In genomic region chr2:142536964-142537363, GRCh38 we compare ENCODE assay signal across 26 cellular contexts.
"Had no signal": no experiment of that assay in that cellular context is flagged by ENCODE, and none has a peak within 500 bp of the region (broad histone marks: within the 10 kb centered on the region; RNA-seq: fewer than 3 reads in every experiment).

No MANE protein-coding gene starts in this region.

- ATAC-seq: natural killer cell; psoas muscle; sciatic nerve; stimulated activated effector memory CD8-positive, alpha-beta T cell treated with anti-CD3 and anti-CD28 coated beads, Interleukin-12 subunit alpha, Interleukin-12 subunit beta, amount 100 ng/mL, for 72 hours had no signal

- H3K27ac Mint-ChIP-seq: mesothelial cell of epicardium; natural killer cell; nephron progenitor cell; neural progenitor cell; stimulated activated effector memory CD8-positive, alpha-beta T cell treated with anti-CD3 and anti-CD28 coated beads, Interleukin-12 subunit alpha, Interleukin-12 subunit beta, amount 100 ng/mL, for 72 hours; stimulated activated naive CD8-positive, alpha-beta T cell treated with anti-CD3 and anti-CD28 coated beads, Interleukin-15, Interleukin-2, amounts not matched to agents 100 ng/mL and 50 ng/mL, for 24 hours had no signal

- H3K4me3 ChIP-seq: hepatocyte, left ventricle myocardium inferior, lung, neural progenitor cell, psoas muscle, right atrium auricular region, spleen, tibial nerve, upper lobe of left lung, vagina had no signal

- H3K27me3 Mint-ChIP-seq: naive B cell; stimulated activated naive CD8-positive, alpha-beta T cell treated with anti-CD3 and anti-CD28 coated beads, Interleukin-15, Interleukin-2, amounts not matched to agents 100 ng/mL and 50 ng/mL, for 24 hours had no signal

- H3K36me3 ChIP-seq: left ventricle myocardium inferior, neural progenitor cell, neutrophil, right atrium auricular region, spleen, tibial nerve, upper lobe of left lung, vagina had no signal

- H3K27ac ChIP-seq: hepatocyte, left ventricle myocardium inferior, neural progenitor cell, neutrophil, parathyroid adenoma, psoas muscle, right atrium auricular region, spleen, tibial nerve, upper lobe of left lung, vagina had no signal

- H3K36me3 Mint-ChIP-seq: mesothelial cell of epicardium; naive B cell; natural killer cell; neural progenitor cell; stimulated activated effector memory CD8-positive, alpha-beta T cell treated with anti-CD3 and anti-CD28 coated beads, Interleukin-12 subunit alpha, Interleukin-12 subunit beta, amount 100 ng/mL, for 72 hours had no signal

- H3K4me1 ChIP-seq: left ventricle myocardium inferior, neural progenitor cell, parathyroid adenoma, psoas muscle, right atrium auricular region, spleen, tibial nerve, upper lobe of left lung, vagina had no signal

- H3K4me3 Mint-ChIP-seq: mesothelial cell of epicardium; naive B cell; natural killer cell; nephron progenitor cell; neural progenitor cell; stimulated activated effector memory CD8-positive, alpha-beta T cell treated with anti-CD3 and anti-CD28 coated beads, Interleukin-12 subunit alpha, Interleukin-12 subunit beta, amount 100 ng/mL, for 72 hours; stimulated activated naive CD8-positive, alpha-beta T cell treated with anti-CD3 and anti-CD28 coated beads, Interleukin-15, Interleukin-2, amounts not matched to agents 100 ng/mL and 50 ng/mL, for 24 hours had no signal

- H3K9ac ChIP-seq: neural progenitor cell, parathyroid adenoma had no signal

- H3K9me3 ChIP-seq: left ventricle myocardium inferior, neutrophil, psoas muscle, right atrium auricular region, spleen, tibial nerve, upper lobe of left lung, vagina had no signal

- H2AFZ ChIP-seq: hepatocyte, neural progenitor cell, parathyroid adenoma had no signal

- H3K27me3 ChIP-seq: hepatocyte, neural progenitor cell, neutrophil, right atrium auricular region, spleen, tibial nerve, upper lobe of left lung, vagina had no signal

- DNase-seq: islet precursor cell; left ventricle myocardium inferior; mesendoderm; naive B cell; natural killer cell; nephron progenitor cell; occipital lobe; psoas muscle; small intestine; spleen; stimulated activated CD4-positive, alpha-beta T cell treated with anti-CD3 and anti-CD28 coated beads, Interleukin-4, amount 100 ng/mL, for 24 hours; stimulated activated naive CD4-positive, alpha-beta T cell; substantia nigra; upper lobe of left lung had no signal

- H3K4me2 ChIP-seq: hepatocyte, neural progenitor cell had no signal

- H3K9me3 Mint-ChIP-seq: mesothelial cell of epicardium; naive B cell; nephron progenitor cell; neural progenitor cell; stimulated activated effector memory CD8-positive, alpha-beta T cell treated with anti-CD3 and anti-CD28 coated beads, Interleukin-12 subunit alpha, Interleukin-12 subunit beta, amount 100 ng/mL, for 72 hours had no signal

- H3K79me2 ChIP-seq: hepatocyte, parathyroid adenoma had no signal

- H3K4me1 Mint-ChIP-seq: mesothelial cell of epicardium; naive B cell; natural killer cell; nephron progenitor cell; stimulated activated effector memory CD8-positive, alpha-beta T cell treated with anti-CD3 and anti-CD28 coated beads, Interleukin-12 subunit alpha, Interleukin-12 subunit beta, amount 100 ng/mL, for 72 hours had no signal
